ENCODE assay signal across 1 cellular context in genomic region chr14:23551266-23552028, GRCh38.
TF ChIP-seq lines count a peak whose summit lies in the region.

Gene ZFHX2 (minus strand): TSS chr14:23551765. CDS start chr14:23535325, 16,440 bp downstream.

TF ChIP-seq in HepG2, 621 proteins besides CTCF, POLR2A, EP300 and RAD21 (continued from another document and continues in another):
- TF ChIP-seq ZBED4 (CRISPR knock-in tag; IDR thresholded peaks at IDR 0.05; ENCODE audit: borderline replicate concordance): peak; percentile 68; the same call in 1 of the 2 replicates
- no peak for TF ChIP-seq ZNF567 (CRISPR knock-in tag; IDR thresholded peaks at IDR 0.05; ENCODE audit: borderline replicate concordance)
- no peak; the same call in none of the 2 replicates for TF ChIP-seq HOMEZ (CRISPR knock-in tag; IDR thresholded peaks at IDR 0.05; ENCODE audit: low read depth)
- no peak for TF ChIP-seq FOXA1 (IDR thresholded peaks at IDR 0.05)
- peak; percentile 24; the same call in 1 of the 2 replicates for TF ChIP-seq FOXA1 (CRISPR knock-in tag; IDR thresholded peaks at IDR 0.05)
- 0 out of 2 replicates have a peak, but pooled peaks have one; percentile 26 for TF ChIP-seq HNF4G (IDR thresholded peaks at IDR 0.05; ENCODE audit: borderline replicate concordance, low read depth, low read length)
- TF ChIP-seq HNF4G (CRISPR knock-in tag; IDR thresholded peaks at IDR 0.05; ENCODE audit: borderline replicate concordance, low read depth): peak; percentile 67; the same call in 1 of the 2 replicates
- peak; percentile 63; the same call in 1 of the 2 replicates for TF ChIP-seq MXD1 (CRISPR knock-in tag; IDR thresholded peaks at IDR 0.05)
- no peak for TF ChIP-seq SMYD3 (CRISPR knock-in tag; IDR thresholded peaks at IDR 0.05)
- TF ChIP-seq BATF2 (CRISPR knock-in tag; IDR thresholded peaks at IDR 0.05): 0 out of 2 replicates have a peak, but pooled peaks have one; percentile 28
- no peak for TF ChIP-seq GABPA (IDR thresholded peaks at IDR 0.05; ENCODE audit: low read depth, low read length)
- TF ChIP-seq GABPA (CRISPR knock-in tag; IDR thresholded peaks at IDR 0.05; ENCODE audit: low read depth): no peak
- no peak; the same call in 1 of the 2 replicates for TF ChIP-seq NFE2L1 (CRISPR knock-in tag; IDR thresholded peaks at IDR 0.05; ENCODE audit: borderline replicate concordance)
- peak; percentile 83; the same call in 1 of the 2 replicates for TF ChIP-seq ZNF557 (CRISPR knock-in tag; IDR thresholded peaks at IDR 0.05)
- peak; percentile 95 for TF ChIP-seq IRF9 (CRISPR knock-in tag; IDR thresholded peaks at IDR 0.05; ENCODE audit: borderline replicate concordance)
- TF ChIP-seq REPIN1 (CRISPR knock-in tag; IDR thresholded peaks at IDR 0.05; ENCODE audit: borderline replicate concordance, low read depth): no peak; the same call in 1 of the 2 replicates
- TF ChIP-seq ZNF430 (CRISPR knock-in tag; IDR thresholded peaks at IDR 0.05): peak; percentile 92; the same call in 1 of the 2 replicates
- no peak for TF ChIP-seq MBNL3 (CRISPR knock-in tag; conservative IDR thresholded peaks at IDR 0.05)
- peak; percentile 84 for TF ChIP-seq ZNF788 (CRISPR knock-in tag; IDR thresholded peaks at IDR 0.05; ENCODE audit: borderline replicate concordance)
- TF ChIP-seq CBX1 (IDR thresholded peaks at IDR 0.05; ENCODE audit: low read depth): peak; percentile 56
- 0 out of 2 replicates have a peak, but pooled peaks have one; percentile 48 for TF ChIP-seq RNF2 (conservative IDR thresholded peaks at IDR 0.05; ENCODE audit: low read depth)
- TF ChIP-seq MIXL1 (CRISPR knock-in tag; IDR thresholded peaks at IDR 0.05): peak; percentile 39
- TF ChIP-seq TFDP2 (CRISPR knock-in tag; IDR thresholded peaks at IDR 0.05): peak; percentile 78
- peak; percentile 91 for TF ChIP-seq ZNF574 (CRISPR knock-in tag; IDR thresholded peaks at IDR 0.05)
- TF ChIP-seq RXRA (CRISPR knock-in tag; IDR thresholded peaks at IDR 0.05): peak; percentile 36
- no peak for TF ChIP-seq XBP1 (CRISPR knock-in tag; IDR thresholded peaks at IDR 0.05)
- TF ChIP-seq ZNF3 (CRISPR knock-in tag; IDR thresholded peaks at IDR 0.05): no peak; the same call in 1 of the 2 replicates
- TF ChIP-seq TBP (CRISPR knock-in tag; IDR thresholded peaks at IDR 0.05): no peak
- 0 out of 2 replicates have a peak, but pooled peaks have one; percentile 63 for TF ChIP-seq ZNF678 (CRISPR knock-in tag; IDR thresholded peaks at IDR 0.05)
- TF ChIP-seq CBX5 (CRISPR knock-in tag; IDR thresholded peaks at IDR 0.05; ENCODE audit: borderline replicate concordance): peak; percentile 27; the same call in 1 of the 2 replicates
- no peak for TF ChIP-seq POLR2AphosphoS2 (IDR thresholded peaks at IDR 0.05; ENCODE audit: low read depth, low read length)
- TF ChIP-seq ATF3 (CRISPR knock-in tag; IDR thresholded peaks at IDR 0.05): 0 out of 2 replicates have a peak, but pooled peaks have one; percentile 23
- TF ChIP-seq GATA4 (IDR thresholded peaks at IDR 0.05; ENCODE audit: borderline replicate concordance, low read depth): peak; percentile 43; the same call in 1 of the 2 replicates
- 0 out of 2 replicates have a peak, but pooled peaks have one; percentile 31 for TF ChIP-seq HNRNPL (IDR thresholded peaks at IDR 0.05; ENCODE audit: low read depth, low read length)
- TF ChIP-seq NFKB2 (CRISPR knock-in tag; IDR thresholded peaks at IDR 0.05; ENCODE audit: borderline replicate concordance): peak; percentile 96; the same call in 1 of the 2 replicates
- TF ChIP-seq DPF2 (CRISPR knock-in tag; IDR thresholded peaks at IDR 0.05; ENCODE audit: borderline replicate concordance, low read depth): no peak; the same call in 1 of the 2 replicates
- no peak for TF ChIP-seq ZNF251 (CRISPR knock-in tag; IDR thresholded peaks at IDR 0.05)
- no peak for TF ChIP-seq ZNF597 (CRISPR knock-in tag; IDR thresholded peaks at IDR 0.05)
- 0 out of 2 replicates have a peak, but pooled peaks have one; percentile 49 for TF ChIP-seq MZF1 (CRISPR knock-in tag; IDR thresholded peaks at IDR 0.05; ENCODE audit: borderline replicate concordance)
- no peak; the same call in 1 of the 2 replicates for TF ChIP-seq ZNF44 (CRISPR knock-in tag; IDR thresholded peaks at IDR 0.05)
- peak; percentile 67; the same call in 1 of the 2 replicates for TF ChIP-seq FOXO1 (CRISPR knock-in tag; IDR thresholded peaks at IDR 0.05)
- TF ChIP-seq ZNF496 (CRISPR knock-in tag; IDR thresholded peaks at IDR 0.05; ENCODE audit: insufficient replicate concordance): no peak
- no peak for TF ChIP-seq ELK4 (CRISPR knock-in tag; IDR thresholded peaks at IDR 0.05; ENCODE audit: borderline replicate concordance)
- TF ChIP-seq GMEB2 (CRISPR knock-in tag; IDR thresholded peaks at IDR 0.05; ENCODE audit: low read depth): no peak
- TF ChIP-seq MEF2D (CRISPR knock-in tag; IDR thresholded peaks at IDR 0.05): peak; percentile 89
- peak; percentile 95; the same call in 1 of the 2 replicates for TF ChIP-seq SPEN (CRISPR knock-in tag; IDR thresholded peaks at IDR 0.05; ENCODE audit: low read depth)
- no peak for TF ChIP-seq CREB1 (IDR thresholded peaks at IDR 0.05)
- TF ChIP-seq CREB1 (CRISPR knock-in tag; IDR thresholded peaks at IDR 0.05): no peak
- no peak for TF ChIP-seq TAF15 (IDR thresholded peaks at IDR 0.05; ENCODE audit: low read depth, low read length, poor library complexity, severe bottlenecking)
- peak; percentile 87 for TF ChIP-seq BRD4 (CRISPR knock-in tag; IDR thresholded peaks at IDR 0.05)
